In the genomic region with DNA sequence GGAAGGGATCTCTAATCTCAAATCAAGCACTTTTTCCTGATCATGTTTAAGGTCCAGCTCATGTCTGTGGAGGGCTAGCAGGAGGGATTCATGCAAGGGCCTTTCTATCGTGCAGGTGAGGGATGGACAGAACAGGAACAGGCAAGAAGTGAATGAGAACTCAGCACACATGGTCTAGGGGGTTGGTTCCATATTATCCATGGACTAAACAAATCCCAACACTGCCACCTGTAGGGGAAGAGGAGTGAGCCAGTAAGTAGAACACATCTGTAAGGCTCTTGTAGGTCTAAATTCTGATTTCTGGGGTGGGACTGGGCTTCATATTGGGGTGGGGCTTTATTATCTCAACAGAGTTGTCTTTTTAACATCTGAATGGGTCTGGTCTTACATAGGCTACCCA, we compare ENCODE assay signal across 2 cellular contexts.
TF ChIP-seq lines count a peak whose summit lies in the region.

No MANE protein-coding gene starts in this region.

TF ChIP-seq in HCT116, 20 proteins besides CTCF, POLR2A, EP300 and RAD21 (continued from another document):
- no peak for TF ChIP-seq ZBTB33 (IDR thresholded peaks at IDR 0.05; ENCODE audit: extremely low read depth, insufficient replicate concordance, low read length)
- TF ChIP-seq, protein P1, sequence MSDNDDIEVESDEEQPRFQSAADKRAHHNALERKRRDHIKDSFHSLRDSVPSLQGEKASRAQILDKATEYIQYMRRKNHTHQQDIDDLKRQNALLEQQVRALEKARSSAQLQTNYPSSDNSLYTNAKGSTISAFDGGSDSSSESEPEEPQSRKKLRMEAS (IDR thresholded peaks at IDR 0.05) = no peak
- no peak for TF ChIP-seq YY1 (IDR thresholded peaks at IDR 0.05; ENCODE audit: extremely low read depth, insufficient replicate concordance, low read depth, low read length)
- no peak for TF ChIP-seq ELF1 (IDR thresholded peaks at IDR 0.05; ENCODE audit: borderline replicate concordance, low read depth)
- TF ChIP-seq TCF7L2 (IDR thresholded peaks at IDR 0.05; ENCODE audit: borderline replicate concordance, extremely low read depth, insufficient read depth, insufficient read length) = no peak
- no peak for TF ChIP-seq EZH2 (IDR thresholded peaks at IDR 0.05)
- TF ChIP-seq CBX3 (IDR thresholded peaks at IDR 0.05; ENCODE audit: low read depth) = no peak
- TF ChIP-seq JUND (IDR thresholded peaks at IDR 0.05) = no peak
- no peak for TF ChIP-seq SRF (IDR thresholded peaks at IDR 0.05; ENCODE audit: low read depth)
- no peak for TF ChIP-seq SIN3A (IDR thresholded peaks at IDR 0.05; ENCODE audit: low read depth)
- no peak for TF ChIP-seq EZH2phosphoT487 (IDR thresholded peaks at IDR 0.05; ENCODE audit: borderline replicate concordance)
- no peak for TF ChIP-seq FOSL1 (IDR thresholded peaks at IDR 0.05; ENCODE audit: low read depth)
- no peak for TF ChIP-seq ZNF274 (IDR thresholded peaks at IDR 0.05; ENCODE audit: low read depth, low read length)
- TF ChIP-seq REST (IDR thresholded peaks at IDR 0.05; ENCODE audit: low read depth) = no peak

TF ChIP-seq in SK-N-SH treated with all-trans-retinoic acid at 6 μM for 48 hours, 23 proteins besides CTCF, POLR2A, EP300 and RAD21 (continued from another document):
- TF ChIP-seq, protein P2, sequence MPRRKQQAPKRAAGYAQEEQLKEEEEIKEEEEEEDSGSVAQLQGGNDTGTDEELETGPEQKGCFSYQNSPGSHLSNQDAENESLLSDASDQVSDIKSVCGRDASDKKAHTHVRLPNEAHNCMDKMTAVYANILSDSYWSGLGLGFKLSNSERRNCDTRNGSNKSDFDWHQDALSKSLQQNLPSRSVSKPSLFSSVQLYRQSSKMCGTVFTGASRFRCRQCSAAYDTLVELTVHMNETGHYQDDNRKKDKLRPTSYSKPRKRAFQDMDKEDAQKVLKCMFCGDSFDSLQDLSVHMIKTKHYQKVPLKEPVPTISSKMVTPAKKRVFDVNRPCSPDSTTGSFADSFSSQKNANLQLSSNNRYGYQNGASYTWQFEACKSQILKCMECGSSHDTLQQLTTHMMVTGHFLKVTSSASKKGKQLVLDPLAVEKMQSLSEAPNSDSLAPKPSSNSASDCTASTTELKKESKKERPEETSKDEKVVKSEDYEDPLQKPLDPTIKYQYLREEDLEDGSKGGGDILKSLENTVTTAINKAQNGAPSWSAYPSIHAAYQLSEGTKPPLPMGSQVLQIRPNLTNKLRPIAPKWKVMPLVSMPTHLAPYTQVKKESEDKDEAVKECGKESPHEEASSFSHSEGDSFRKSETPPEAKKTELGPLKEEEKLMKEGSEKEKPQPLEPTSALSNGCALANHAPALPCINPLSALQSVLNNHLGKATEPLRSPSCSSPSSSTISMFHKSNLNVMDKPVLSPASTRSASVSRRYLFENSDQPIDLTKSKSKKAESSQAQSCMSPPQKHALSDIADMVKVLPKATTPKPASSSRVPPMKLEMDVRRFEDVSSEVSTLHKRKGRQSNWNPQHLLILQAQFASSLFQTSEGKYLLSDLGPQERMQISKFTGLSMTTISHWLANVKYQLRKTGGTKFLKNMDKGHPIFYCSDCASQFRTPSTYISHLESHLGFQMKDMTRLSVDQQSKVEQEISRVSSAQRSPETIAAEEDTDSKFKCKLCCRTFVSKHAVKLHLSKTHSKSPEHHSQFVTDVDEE (CRISPR knock-in tag; IDR thresholded peaks at IDR 0.05) = no peak
- TF ChIP-seq CSRNP3 (CRISPR knock-in tag; IDR thresholded peaks at IDR 0.05) (no peak), TCF4 (CRISPR knock-in tag; IDR thresholded peaks at IDR 0.05; ENCODE audit: borderline replicate concordance) (no peak), ZC3H10 (CRISPR knock-in tag; IDR thresholded peaks at IDR 0.05) (no peak), ZNF565 (CRISPR knock-in tag; conservative IDR thresholded peaks at IDR 0.05; ENCODE audit: low read depth) (no peak), ESRRG (CRISPR knock-in tag; IDR thresholded peaks at IDR 0.05) (no peak), GLIS3 (CRISPR knock-in tag; IDR thresholded peaks at IDR 0.05) (no peak)
